In genomic region chr1:161511756-161512060, GRCh38 we compare ENCODE assay signal across 32 cellular contexts. TPM values are rescaled to one million over a fixed set of nuclear protein-coding genes. Genes with fewer than 3 reads are reported as not detected.
"Had no signal": no experiment of that assay in that cellular context is flagged by ENCODE, and none has a peak within 500 bp of the region (broad histone marks: within the 10 kb centered on the region; RNA-seq: fewer than 3 reads in every experiment).

No MANE protein-coding gene starts in this region.

- H3K36me3 Mint-ChIP-seq: activated CD4-positive, alpha-beta memory T cell treated with anti-CD3 and anti-CD28 coated beads for 36 hours; activated naive CD8-positive, alpha-beta T cell treated with anti-CD3 and anti-CD28 coated beads for 36 hours had no signal

- H3K27ac Mint-ChIP-seq: activated B cell treated with CpG ODN at 0.5 μM for 24 hours; activated CD4-positive, alpha-beta memory T cell treated with anti-CD3 and anti-CD28 coated beads for 36 hours; activated naive CD8-positive, alpha-beta T cell treated with anti-CD3 and anti-CD28 coated beads for 36 hours; activated T-cell treated with anti-CD3 and anti-CD28 coated beads, Interleukin-2, amount 50 U/mL, for 72 hours had no signal

- H3K27me3 Mint-ChIP-seq: activated B cell treated with CpG ODN at 0.5 μM for 24 hours; activated CD4-positive, alpha-beta memory T cell treated with anti-CD3 and anti-CD28 coated beads for 36 hours had no signal

- H3K4me3 Mint-ChIP-seq: activated B cell treated with CpG ODN at 0.5 μM for 24 hours; activated CD4-positive, alpha-beta memory T cell treated with anti-CD3 and anti-CD28 coated beads for 36 hours; activated naive CD8-positive, alpha-beta T cell treated with anti-CD3 and anti-CD28 coated beads for 36 hours; activated T-cell treated with anti-CD3 and anti-CD28 coated beads, Interleukin-2, amount 50 U/mL, for 72 hours; activated T-helper 17 cell treated with anti-CD3 and anti-CD28 coated beads, Interleukin-2, amount 50 U/mL, for 72 hours had no signal

- ATAC-seq: activated T-cell treated with anti-CD3 and anti-CD28 coated beads, Interleukin-2, amount 50 U/mL, for 72 hours; activated T-helper 17 cell treated with anti-CD3 and anti-CD28 coated beads, Interleukin-2, amount 50 U/mL, for 72 hours had no signal

- H3K27ac ChIP-seq: brain microvascular endothelial cell, Peyer's patch, VCaP had no signal

- H3K4me1 Mint-ChIP-seq: activated naive CD8-positive, alpha-beta T cell treated with anti-CD3 and anti-CD28 coated beads for 36 hours had no signal

- H3K36me3 ChIP-seq: brain microvascular endothelial cell, Peyer's patch had no signal

- H3K9me3 Mint-ChIP-seq: activated B cell treated with CpG ODN at 0.5 μM for 24 hours; activated CD4-positive, alpha-beta memory T cell treated with anti-CD3 and anti-CD28 coated beads for 36 hours; activated naive CD8-positive, alpha-beta T cell treated with anti-CD3 and anti-CD28 coated beads for 36 hours; activated T-helper 17 cell treated with anti-CD3 and anti-CD28 coated beads, Interleukin-2, amount 50 U/mL, for 72 hours had no signal

- H3K9me3 ChIP-seq: Peyer's patch had no signal

- H3K27me3 ChIP-seq: brain microvascular endothelial cell, Peyer's patch had no signal

- DNase-seq: activated B cell treated with CpG ODN at 0.5 μM for 24 hours; activated CD4-positive, alpha-beta memory T cell treated with anti-CD3 and anti-CD28 coated beads for 36 hours; activated CD4-positive, alpha-beta T cell treated with anti-CD3 and anti-CD28 coated beads for 4 hours; activated CD4-positive, alpha-beta T cell treated with anti-CD3 and anti-CD28 coated beads, Interleukin-2, amount 50 U/mL, for 1 hour; activated CD4-positive, CD25-positive, alpha-beta regulatory T cell treated with anti-CD3 and anti-CD28 coated beads, Interleukin-2, amount 50 U/mL, for 72 hours; activated CD8-positive, alpha-beta memory T cell treated with anti-CD3 and anti-CD28 coated beads for 24 hours; activated effector memory CD4-positive, alpha-beta T cell treated with anti-CD3 and anti-CD28 coated beads, Interleukin-2, amount 50 U/mL, for 16 hours; activated naive CD4-positive, alpha-beta T cell; activated naive CD4-positive, alpha-beta T cell treated with anti-CD3 and anti-CD28 coated beads, Interleukin-2, amount 50 U/mL, for 16 hours; activated naive CD8-positive, alpha-beta T cell treated with anti-CD3 and anti-CD28 coated beads for 36 hours; activated T-cell treated with anti-CD3 and anti-CD28 coated beads, Interleukin-2, amount 50 U/mL, for 1 hour; activated T-cell treated with anti-CD3 and anti-CD28 coated beads, Interleukin-2, amount 50 U/mL, for 72 hours; amniotic stem cell; brain microvascular endothelial cell; central memory CD4-positive, alpha-beta T cell; NCI-H1694 treated with DMSO at 0.1 percent for 48 hours; NCI-H2107; NCI-H2171; NCI-H446; NCI-H510A treated with DMSO at 0.1 percent for 48 hours; NCI-H526 treated with DMSO at 0.1 percent for 48 hours; NCI-H774; Peyer's patch; SIG-M5; SW 1271; T-helper 1 cell; T-helper 2 cell; T-helper 9 cell had no signal

- H3K4me3 ChIP-seq: Peyer's patch had no signal

RNA-seq across cellular contexts. Expression of gene FCGR2A, which starts 6.5 kb away (rescaled TPM):
- total RNA-seq: activated naive CD8-positive, alpha-beta T cell treated with anti-CD3 and anti-CD28 coated beads for 36 hours; activated T-helper 17 cell treated with anti-CD3 and anti-CD28 coated beads, Interleukin-2, amount 50 U/mL, for 72 hours had no signal

RNA-seq across cellular contexts. Expression of gene FCGR3A, which starts 37.9 kb away (rescaled TPM):
- total RNA-seq: activated CD4-positive, alpha-beta memory T cell treated with anti-CD3 and anti-CD28 coated beads for 36 hours; activated naive CD8-positive, alpha-beta T cell treated with anti-CD3 and anti-CD28 coated beads for 36 hours; activated T-helper 17 cell treated with anti-CD3 and anti-CD28 coated beads, Interleukin-2, amount 50 U/mL, for 72 hours; M059J; SK-MEL-5 had no signal
